Comparison of ENCODE assay signal across 23 cellular contexts in genomic region chr16:3246876-3247275, GRCh38. TPM values are rescaled to one million over a fixed set of nuclear protein-coding genes. Genes with fewer than 3 reads are reported as not detected.
"Had no signal": no experiment of that assay in that cellular context is flagged by ENCODE, and none has a peak within 500 bp of the region (broad histone marks: within the 10 kb centered on the region; RNA-seq: fewer than 3 reads in every experiment).

No MANE protein-coding gene starts in this region.

- H3K27ac ChIP-seq: HL-60, SJSA1, SK-N-MC had no signal

- H3K4me3 ChIP-seq: SJSA1, SK-N-MC had no signal

- DNase-seq: KBM-7, MV-4-11, NCI-H1048, NCI-H1105, NCI-H1417, NCI-H1436 treated with DMSO at 0.1 percent for 48 hours, NCI-H1694, NCI-H187 treated with DMSO at 0.1 percent for 48 hours, NCI-H2029 treated with DMSO at 0.1 percent for 48 hours, NCI-H2171 treated with DMSO at 0.1 percent for 48 hours, NCI-H345, NCI-H524 treated with DMSO at 0.1 percent for 48 hours, NCI-H69, NCI-H774, Right ventricle myocardium superior, RPMI8226, SIG-M5 had no signal

- H3K4me1 ChIP-seq: SJSA1 had no signal

- H3K27me3 ChIP-seq: SJSA1 had no signal

- FAIRE-seq: HTR-8/SVneo, RCC 7860 had no signal

- H3K9me3 ChIP-seq: SJSA1 had no signal

- H3K36me3 ChIP-seq: SJSA1 had no signal

RNA-seq across cellular contexts. Expression of gene MEFV, which starts 9.6 kb away (rescaled TPM):
- total RNA-seq: NCI-H460, SJSA1 had no signal
